In genomic region chr2:28610583-28611201, GRCh38 we compare ENCODE assay signal across 8 cellular contexts.
A peak's percentile ranks its signal among the peaks of the same experiment; 100 is the strongest.
DNase-seq lines count a peak whose midpoint lies in the region; ATAC-seq lines count a peak whose summit lies in the region.

No MANE protein-coding gene starts in this region.

- CTCF ChIA-PET in activated CD4-positive, alpha-beta T cell treated with anti-CD3 and anti-CD28 coated beads, Interleukin-2, amount 10 ng/mL, durations not matched to agents 7 days and 5 days (lab: Charles Lee) = interaction anchor here (0.6 to 8.7 kb wide), 5 partner anchors 7 to 141 kb away, joined by 3 to 57 read pairs (median 5); partner anchors contain the start of gene PPP1CB

- H3K4me3 Mint-ChIP-seq in activated CD4-positive, alpha-beta T cell treated with anti-CD3 and anti-CD28 coated beads, Interleukin-2, amount 10 ng/mL, durations not matched to agents 7 days and 5 days = no peak overlapping the region
- H3K4me3 Mint-ChIP-seq in stimulated activated naive CD8-positive, alpha-beta T cell treated with anti-CD3 and anti-CD28 coated beads, Interleukin-15, amount 100 ng/mL, for 72 hours = peak overlapping the region in 1 of 2 donors; percentile 51

- peaks cover 38% of the 10 kb centered on the region for H3K4me1 Mint-ChIP-seq in activated CD4-positive, alpha-beta T cell treated with anti-CD3 and anti-CD28 coated beads, Interleukin-2, amount 10 ng/mL, durations not matched to agents 7 days and 5 days
- H3K4me1 Mint-ChIP-seq in stimulated activated naive CD8-positive, alpha-beta T cell treated with anti-CD3 and anti-CD28 coated beads, Interleukin-15, amount 100 ng/mL, for 72 hours = peaks cover 33% of the 10 kb centered on the region

- POLR2A ChIA-PET in activated CD4-positive, alpha-beta T cell treated with anti-CD3 and anti-CD28 coated beads, Interleukin-2, amount 10 ng/mL, durations not matched to agents 7 days and 5 days (lab: Charles Lee) = no interaction called here

- peaks cover 25% of the 10 kb centered on the region for H3K36me3 Mint-ChIP-seq in activated CD4-positive, alpha-beta T cell treated with anti-CD3 and anti-CD28 coated beads, Interleukin-2, amount 10 ng/mL, durations not matched to agents 7 days and 5 days (ENCODE audit: low read depth)

- H3K27me3 Mint-ChIP-seq in activated CD4-positive, alpha-beta T cell treated with anti-CD3 and anti-CD28 coated beads, Interleukin-2, amount 10 ng/mL, durations not matched to agents 7 days and 5 days = no peaks in the 10 kb centered on the region
- no peaks in the 10 kb centered on the region for H3K27me3 Mint-ChIP-seq in stimulated activated naive CD8-positive, alpha-beta T cell treated with anti-CD3 and anti-CD28 coated beads, Interleukin-15, amount 100 ng/mL, for 72 hours

- DNase-seq in activated CD4-positive, alpha-beta T cell treated with anti-CD3 and anti-CD28 coated beads for 48 hours = peak; percentile 64
- no peak for DNase-seq in activated CD4-positive, alpha-beta T cell treated with anti-CD3 and anti-CD28 coated beads, Interleukin-2, amount 10 ng/mL, durations not matched to agents 7 days and 5 days
- DNase-seq in glomerular visceral epithelial cell (ENCODE audit: extremely low spot score) (peak; percentile 99), Ammon's horn (ENCODE audit: low spot score) (no peak)
- peak in 1 of 2 donors; percentile 58 for DNase-seq in stimulated activated naive CD8-positive, alpha-beta T cell treated with anti-CD3 and anti-CD28 coated beads, Interleukin-15, amount 100 ng/mL, for 72 hours

- H3K27ac Mint-ChIP-seq in activated CD4-positive, alpha-beta T cell treated with anti-CD3 and anti-CD28 coated beads, Interleukin-2, amount 10 ng/mL, durations not matched to agents 7 days and 5 days = no peak overlapping the region
- H3K27ac Mint-ChIP-seq in stimulated activated naive CD8-positive, alpha-beta T cell treated with anti-CD3 and anti-CD28 coated beads, Interleukin-15, amount 100 ng/mL, for 72 hours = peak overlapping the region in 1 of 2 donors; percentile 19

- no peaks in the 10 kb centered on the region for H3K9me3 Mint-ChIP-seq in activated CD4-positive, alpha-beta T cell treated with anti-CD3 and anti-CD28 coated beads, Interleukin-2, amount 10 ng/mL, durations not matched to agents 7 days and 5 days
- H3K9me3 Mint-ChIP-seq in stimulated activated naive CD8-positive, alpha-beta T cell treated with anti-CD3 and anti-CD28 coated beads, Interleukin-15, amount 100 ng/mL, for 72 hours = no peaks in the 10 kb centered on the region

- peak; percentile 80 to 88 for ATAC-seq in activated CD4-positive, CD25-positive, alpha-beta regulatory T cell treated with anti-CD3 and anti-CD28 coated beads, Interleukin-2, amount 50 U/mL, for 24 hours
- peak; percentile 79 for ATAC-seq in stimulated activated naive CD8-positive, alpha-beta T cell treated with anti-CD3 and anti-CD28 coated beads, Interleukin-15, amount 100 ng/mL, for 72 hours
- ATAC-seq in GM21390 (IDR thresholded peaks at IDR 0.05; ENCODE audit: unreplicated experiment) (no peak), HG03439 (IDR thresholded peaks at IDR 0.05; ENCODE audit: unreplicated experiment) (no peak)

Comparison
In these comparisons a context has a peak if more than half of its experiments do, and no peak if none do; other contexts are left out.
1. DNase-seq: peak in activated CD4-positive, alpha-beta T cell treated with anti-CD3 and anti-CD28 coated beads for 48 hours (single experiment) and glomerular visceral epithelial cell (single experiment); none in activated CD4-positive, alpha-beta T cell treated with anti-CD3 and anti-CD28 coated beads, Interleukin-2, amount 10 ng/mL, durations not matched to agents 7 days and 5 days (single experiment) and Ammon's horn (single experiment).
2. ATAC-seq: peak in activated CD4-positive, CD25-positive, alpha-beta regulatory T cell treated with anti-CD3 and anti-CD28 coated beads, Interleukin-2, amount 50 U/mL, for 24 hours (2 of 2) and stimulated activated naive CD8-positive, alpha-beta T cell treated with anti-CD3 and anti-CD28 coated beads, Interleukin-15, amount 100 ng/mL, for 72 hours (single experiment); none in GM21390 (single experiment) and HG03439 (single experiment).